ENCODE assay signal across 20 cellular contexts in the genomic region with DNA sequence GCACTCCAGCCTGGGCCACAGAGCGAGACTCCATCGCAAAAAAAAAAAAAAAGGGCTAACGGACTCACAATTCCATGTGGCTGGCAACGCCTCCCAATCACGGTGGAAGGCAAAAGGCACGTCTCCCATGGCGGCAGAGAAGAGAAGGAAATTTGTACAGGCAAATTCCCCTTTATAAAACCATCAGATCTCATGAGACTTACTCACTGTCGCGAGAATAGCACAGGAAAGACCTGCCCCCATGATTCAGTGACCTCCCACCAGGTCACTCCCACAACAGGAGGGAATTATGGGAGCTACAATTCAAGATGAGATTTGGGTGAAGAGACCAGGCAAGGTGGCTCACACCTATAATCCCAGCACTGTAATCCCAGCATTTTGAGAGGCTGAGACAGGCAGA. TPM values are rescaled to one million over a fixed set of nuclear protein-coding genes. Genes with fewer than 3 reads are reported as not detected.
DNase-seq lines count a peak whose midpoint lies in the region; ATAC-seq, FAIRE-seq and TF ChIP-seq lines count a peak whose summit lies in the region.
"Had no signal": no experiment of that assay in that cellular context is flagged by ENCODE, and none has a peak within 500 bp of the region (broad histone marks: within the 10 kb centered on the region; RNA-seq: fewer than 3 reads in every experiment).

No MANE protein-coding gene starts in this region.

- TF ChIP-seq CTCF in right atrium auricular region (IDR thresholded peaks at IDR 0.05): no peak

- H3K4me2 ChIP-seq in Karpas-422 (ENCODE audit: low read depth, low read length, poor library complexity, severe bottlenecking): no peak overlapping the region

- no peaks in the 10 kb centered on the region for H3K4me1 ChIP-seq in Karpas-422 (ENCODE audit: low read length)
- H3K4me1 ChIP-seq in right atrium auricular region: no peaks in the 10 kb centered on the region

- H3K9me3 ChIP-seq in Karpas-422 (ENCODE audit: low read length) (peaks cover 7% of the 10 kb centered on the region; the same call in 1 of the 2 replicates), right atrium auricular region (peaks cover 0 to 11% of the 10 kb centered on the region in 2 donors)

- H3K27me3 ChIP-seq in Karpas-422 (ENCODE audit: low read length): no peaks in the 10 kb centered on the region
- no peaks in the 10 kb centered on the region for H3K27me3 ChIP-seq in right atrium auricular region

- H3K4me3 ChIP-seq in Karpas-422 (ENCODE audit: low read length): no peak overlapping the region
- H3K4me3 ChIP-seq in right atrium auricular region: no peak overlapping the region
- H3K4me3 ChIP-seq: GM23248 had no signal

- in situ Hi-C loops in SK-MEL-5 (cut with HindIII; ENCODE audit: low pct_unique_long_range_greater_than_20kb, low sequenced_read_pairs): no loop called here

- no peak for FAIRE-seq in urothelium cell line (lab: Jason Lieb, UNC)
- FAIRE-seq: D721Med, H54, HTR-8/SVneo had no signal

- no peak overlapping the region for H3K9ac ChIP-seq in Karpas-422 (ENCODE audit: low read length)
- H3K9ac ChIP-seq: GM23248 had no signal

- H3K27ac ChIP-seq in Karpas-422 (ENCODE audit: low read length) (no peak overlapping the region), right atrium auricular region (no peak overlapping the region)
- H3K27ac ChIP-seq: GM23248 had no signal

- DNase-seq in Daoy (ENCODE audit: low read depth) (peak; percentile 42), Karpas-422 (peak; percentile 42), SK-MEL-5 (ENCODE audit: low read depth, low spot score) (peak; percentile 10), urothelium cell line (ENCODE audit: low spot score) (peak; percentile 47), right atrium auricular region (ENCODE audit: low spot score) (no peak), GDM1 (lab: John Stamatoyannopoulos, UW) (no peak)
- DNase-seq: CD8-positive, alpha-beta T cell; COR-L47; DMS153; DMS79 treated with DMSO at 0.1 percent for 48 hours; GF-D8; GM23248; KBM-7 had no signal

- ATAC-seq in HG03045 (IDR thresholded peaks at IDR 0.05; ENCODE audit: unreplicated experiment): no peak
- ATAC-seq: CD8-positive, alpha-beta T cell had no signal

- no peaks in the 10 kb centered on the region for H3K79me2 ChIP-seq in Karpas-422 (ENCODE audit: low read length)

- H3K36me3 ChIP-seq in Karpas-422 (ENCODE audit: insufficient read depth, low read length) (no peaks in the 10 kb centered on the region), right atrium auricular region (no peaks in the 10 kb centered on the region)

- H2AFZ ChIP-seq in Karpas-422 (ENCODE audit: low read length): no peak overlapping the region
- H2AFZ ChIP-seq: GM23248 had no signal

- H4K20me1 ChIP-seq in Karpas-422 (ENCODE audit: insufficient read depth, low read depth, low read length): no peaks in the 10 kb centered on the region

- no peaks in the 10 kb centered on the region for H3K9me2 ChIP-seq in Karpas-422 (replicated peaks; ENCODE audit: insufficient read depth, low read length)

RNA-seq across cellular contexts. Expression of a gene that starts 18.7 kb away (rescaled TPM):
- total RNA-seq in Daoy (2014; rRNA removed; shearing (Covaris generic)): not detected in 2 replicates
- total RNA-seq in Karpas-422 (2014; rRNA removed; shearing (Covaris generic); ENCODE audit: low replicate concordance): not detected in 2 replicates
- 1.2 and 2.5 TPM in 2 replicates for total RNA-seq in SK-MEL-5 (2014; rRNA removed; shearing (Covaris generic))
- 1.5 and 3.2 TPM in 2 replicates for polyA plus RNA-seq in SK-MEL-5 (2015; cell fraction: cytosol; rRNA removed)
- polyA plus RNA-seq in SK-MEL-5 (2015; cell fraction: nucleus; rRNA removed): 3.4 and 6.7 TPM in 2 replicates
- 1,000 to 10,000 TPM; 1,342 to 2,195 TPM for total RNA-seq in right atrium auricular region
- total RNA-seq: A673; CD8-positive, alpha-beta T cell; GM23248 had no signal
- polyA plus RNA-seq: BJ, CD14-positive monocyte, GM23248 had no signal

RNA-seq across cellular contexts. Expression of a gene that starts 33.7 kb away (rescaled TPM):
- 0.11 and 0.42 TPM in 2 replicates for total RNA-seq in Daoy (2014; rRNA removed; shearing (Covaris generic))
- not detected in 2 replicates for total RNA-seq in Karpas-422 (2014; rRNA removed; shearing (Covaris generic); ENCODE audit: low replicate concordance)
- total RNA-seq in SK-MEL-5 (2014; rRNA removed; shearing (Covaris generic)): not detected in 2 replicates
- 0.02 TPM in 1 of 2 replicates, not detected in the other for polyA plus RNA-seq in SK-MEL-5 (2015; cell fraction: cytosol; rRNA removed)
- polyA plus RNA-seq in SK-MEL-5 (2015; cell fraction: nucleus; rRNA removed): not detected in 2 replicates
- not detected for total RNA-seq in right atrium auricular region
- total RNA-seq: CD8-positive, alpha-beta T cell; GM23248 had no signal
- polyA plus RNA-seq: BJ, CD14-positive monocyte, GM23248 had no signal

RNA-seq across cellular contexts. Expression of a gene that starts 45.4 kb away (rescaled TPM):
- 2.3 and 3.1 TPM in 2 replicates for total RNA-seq in Daoy (2014; rRNA removed; shearing (Covaris generic))
- total RNA-seq in Karpas-422 (2014; rRNA removed; shearing (Covaris generic); ENCODE audit: low replicate concordance): not detected in 2 replicates
- total RNA-seq in SK-MEL-5 (2014; rRNA removed; shearing (Covaris generic)): 0.18 and 0.72 TPM in 2 replicates
- 0.37 and 0.38 TPM in 2 replicates for polyA plus RNA-seq in SK-MEL-5 (2015; cell fraction: cytosol; rRNA removed)
- polyA plus RNA-seq in SK-MEL-5 (2015; cell fraction: nucleus; rRNA removed): 0.12 TPM in 1 of 2 replicates, not detected in the other
- total RNA-seq in right atrium auricular region: not detected
- total RNA-seq: GM23248 had no signal
- polyA plus RNA-seq: CD14-positive monocyte, GM23248 had no signal

RNA-seq across cellular contexts. Expression of a gene that starts 56.7 kb away (rescaled TPM):
- total RNA-seq in Daoy (2014; rRNA removed; shearing (Covaris generic)): 133 and 135 TPM in 2 replicates
- 17.2 and 52.5 TPM in 2 replicates for total RNA-seq in Karpas-422 (2014; rRNA removed; shearing (Covaris generic); ENCODE audit: low replicate concordance)
- total RNA-seq in SK-MEL-5 (2014; rRNA removed; shearing (Covaris generic)): 55.6 and 62.7 TPM in 2 replicates
- polyA plus RNA-seq in SK-MEL-5 (2015; cell fraction: cytosol; rRNA removed): 48.3 and 69.5 TPM in 2 replicates
- polyA plus RNA-seq in SK-MEL-5 (2015; cell fraction: nucleus; rRNA removed): 56.0 and 97.2 TPM in 2 replicates
- 100 to 1,000 TPM in 1 of 2 donors, 10 to 100 TPM in 1; 46.2 to 202 TPM for total RNA-seq in right atrium auricular region

Comparison
In these comparisons a context has a peak if more than half of its experiments do, and no peak if none do; other contexts are left out.
1. DNase-seq: peak in Daoy (single experiment), Karpas-422 (single experiment), SK-MEL-5 (single experiment) and urothelium cell line (single experiment); none in right atrium auricular region (single experiment) and GDM1 (single experiment).
2. RNA of a gene that starts 18.7 kb away (total RNA-seq): 1,342 to 2,195 TPM in right atrium auricular region; 1.2 to 2.5 TPM in SK-MEL-5, not detected in Daoy and not detected in Karpas-422; every median in the first group is over 100 times any median in the second.